Comparison of ENCODE assay signal across 23 cellular contexts in genomic region chr6:124777834-124778233, GRCh38.
"Had no signal": no experiment of that assay in that cellular context is flagged by ENCODE, and none has a peak within 500 bp of the region (broad histone marks: within the 10 kb centered on the region; RNA-seq: fewer than 3 reads in every experiment).

No MANE protein-coding gene starts in this region.

- DNase-seq: stimulated activated CD4-positive, alpha-beta T cell treated with anti-CD3 and anti-CD28 coated beads, Interleukin-2, amount 100 ng/mL, for 48 hours; stimulated activated CD4-positive, alpha-beta T cell treated with anti-CD3 and anti-CD28 coated beads, Interleukin-4, amount 100 ng/mL, for 1 hour; stimulated activated CD4-positive, alpha-beta T cell treated with anti-CD3 and anti-CD28 coated beads, Interleukin-4, amount 100 ng/mL, for 24 hours; stimulated activated CD4-positive, alpha-beta T cell treated with anti-CD3 and anti-CD28 coated beads, Interleukin-4, amount 100 ng/mL, for 4 hours; stimulated activated CD8-positive, alpha-beta memory T cell treated with anti-CD3 and anti-CD28 coated beads, Interleukin-4, amount 100 ng/mL, for 48 hours; stimulated activated naive B cell treated with anti-CD40 and anti-IgM and Interleukin-4, amounts not matched to agents 10 μg/mL and 1 μg/mL and 100 μg/mL, for 72 hours; stimulated activated naive CD4-positive, alpha-beta T cell; stimulated activated naive CD4-positive, alpha-beta T cell treated with Interleukin-2 at 50 U/mL for 16 hours; stimulated activated naive CD8-positive, alpha-beta T cell treated with anti-CD3 and anti-CD28 coated beads, Interleukin-15, amount 100 ng/mL, for 72 hours; stimulated activated naive CD8-positive, alpha-beta T cell treated with anti-CD3 and anti-CD28 coated beads, Interleukin-15, Interleukin-2, amounts not matched to agents 100 U/mL and 50 U/mL, for 24 hours; stomach; substantia nigra; testis; thyroid gland; tibial artery; trophoblast cell; upper lobe of left lung; upper lobe of right lung; uterus had no signal

- H3K4me1 ChIP-seq: stomach, suprapubic skin, testis, thyroid gland, tibial artery, upper lobe of left lung, upper lobe of right lung, uterus, vagina had no signal

- H3K9me3 ChIP-seq: stomach, suprapubic skin, testis, thoracic aorta, thyroid gland, tibial artery, tibial nerve, upper lobe of left lung, upper lobe of right lung, uterus, vagina had no signal

- H3K27ac ChIP-seq: stomach, suprapubic skin, testis, thoracic aorta, thyroid gland, tibial artery, tibial nerve, upper lobe of left lung, upper lobe of right lung, uterus, vagina had no signal

- H3K4me3 ChIP-seq: stomach, suprapubic skin, testis, thoracic aorta, thyroid gland, tibial artery, tibial nerve, upper lobe of left lung, upper lobe of right lung, uterus, vagina had no signal

- H3K36me3 ChIP-seq: stomach, suprapubic skin, thoracic aorta, thyroid gland, tibial artery, tibial nerve, upper lobe of left lung, upper lobe of right lung, uterus, vagina had no signal

- H3K27me3 ChIP-seq: stomach, suprapubic skin, testis, thyroid gland, tibial artery, tibial nerve, upper lobe of left lung, upper lobe of right lung, uterus, vagina had no signal
